23 cellular contexts compared by ENCODE assay signal in genomic region chr12:3420693-3421092, GRCh38.
DNase-seq lines count a peak whose midpoint lies in the region; ATAC-seq, FAIRE-seq and TF ChIP-seq lines count a peak whose summit lies in the region.
"Had no signal": no experiment of that assay in that cellular context is flagged by ENCODE, and none has a peak within 500 bp of the region (broad histone marks: within the 10 kb centered on the region; RNA-seq: fewer than 3 reads in every experiment).

No MANE protein-coding gene starts in this region.

- H3K36me3 Mint-ChIP-seq in H9 (ENCODE audit: insufficient read depth in 1 of 3, low read depth in 3 of 3) = 0 out of 7 replicates have a peak, but pooled peaks cover 0 to 2% (median 0%) of the 10 kb centered on the region in 3 experiments
- H3K36me3 Mint-ChIP-seq in T-helper 2 cell treated with Interferon-gamma antibody and Interleukin-4, amounts not matched to agents 5 μg/mL and 100 μg/mL, for 36 hours (ENCODE audit: low read depth) = no peaks in the 10 kb centered on the region

- H2AK5ac ChIP-seq in H9 (ENCODE audit: insufficient read length, low read length) = no peak overlapping the region

- H3K4me2 ChIP-seq in H9 (ENCODE audit: insufficient read depth, insufficient read length, low read length) = no peak overlapping the region
- H3K4me2 ChIP-seq: KMS-11, PC-9 had no signal

- no peak overlapping the region for H3K14ac ChIP-seq in H9 (ENCODE audit: insufficient read depth, low read length)

- H3K4ac ChIP-seq in H9 (ENCODE audit: low read depth, low read length) = no peak overlapping the region

- H3K27ac ChIP-seq in H9 (ENCODE audit: insufficient read length, low read depth, low read length) = no peak overlapping the region
- H3K27ac ChIP-seq in foreskin keratinocyte = no peak overlapping the region
- H3K27ac ChIP-seq: GM23248, KMS-11, PC-9 had no signal

- H3K9me3 Mint-ChIP-seq in H9 = peaks cover 0 to 3% of the 10 kb centered on the region in 2 experiments; a peak in 2 of 5 replicates
- H3K9me3 Mint-ChIP-seq in T-helper 2 cell treated with Interferon-gamma antibody and Interleukin-4, amounts not matched to agents 5 μg/mL and 100 μg/mL, for 36 hours = no peaks in the 10 kb centered on the region

- no peaks in the 10 kb centered on the region for H3K79me1 ChIP-seq in H9 (ENCODE audit: insufficient read depth, low read depth, low read length, poor library complexity, severe bottlenecking)

- no peak for FAIRE-seq in RCC 7860 (lab: Jason Lieb, UNC)
- FAIRE-seq: G401.6 had no signal

- no peak overlapping the region for H3K27ac Mint-ChIP-seq in H9
- no peak overlapping the region for H3K27ac Mint-ChIP-seq in T-helper 2 cell treated with Interferon-gamma antibody and Interleukin-4, amounts not matched to agents 5 μg/mL and 100 μg/mL, for 36 hours
- H3K27ac Mint-ChIP-seq: IgD-negative memory B cell had no signal

- H3K27me3 ChIP-seq in H9 (ENCODE audit: insufficient read depth, low read length) = no peaks in the 10 kb centered on the region
- peaks cover 36% of the 10 kb centered on the region for H3K27me3 ChIP-seq in foreskin keratinocyte

- no peak overlapping the region for H4K8ac ChIP-seq in H9 (replicated peaks; ENCODE audit: insufficient read length, low read depth, low read length)

- no peaks in the 10 kb centered on the region for H3K9me3 ChIP-seq in H9 (ENCODE audit: control insufficient read depth, low read depth, low read length)

- DNase-seq in AG20443 (ENCODE audit: low spot score) = peak; percentile 3
- DNase-seq in H9 = peak; percentile 33
- DNase-seq in cerebellar cortex (ENCODE audit: low spot score) = peak; percentile 1
- DNase-seq in inferior parietal cortex (ENCODE audit: extremely low spot score) = peak; percentile 32
- DNase-seq in foreskin keratinocyte = no peak
- no peak for DNase-seq in T-helper 2 cell treated with Interferon-gamma antibody and Interleukin-4, amounts not matched to agents 5 μg/mL and 100 μg/mL, for 36 hours (ENCODE audit: low spot score)
- DNase-seq in RCC 7860 (ENCODE audit: low spot score) = no peak
- DNase-seq: 8988T, ACHN, Calu3, DMS153, GM23248, HCEC 1CT, MM.1S, NCI-H2029, NCI-H446 treated with DMSO at 0.1 percent for 48 hours, PC-9, RPMI8226, SHP77 had no signal

- no peak overlapping the region for H3K9ac ChIP-seq in H9 (ENCODE audit: extremely low read depth, insufficient read length, low read length)
- H3K9ac ChIP-seq: GM23248, KMS-11 had no signal

- no peak overlapping the region for H3K4me3 Mint-ChIP-seq in H9
- H3K4me3 Mint-ChIP-seq in T-helper 2 cell treated with Interferon-gamma antibody and Interleukin-4, amounts not matched to agents 5 μg/mL and 100 μg/mL, for 36 hours = no peak overlapping the region

- H3K56ac ChIP-seq in H9 (ENCODE audit: insufficient read length, low read depth, low read length) = no peak overlapping the region

- H3K79me2 ChIP-seq in H9 (ENCODE audit: insufficient read depth, low read length) = no peaks in the 10 kb centered on the region

- no peak overlapping the region for H2BK120ac ChIP-seq in H9 (ENCODE audit: low read depth, low read length, poor library complexity, severe bottlenecking)

- H2BK5ac ChIP-seq in H9 (ENCODE audit: insufficient read length, low read length) = no peak overlapping the region

- peaks cover 14% of the 10 kb centered on the region; the same call in 1 of the 2 replicates for H3K4me1 ChIP-seq in H9 (ENCODE audit: insufficient read depth, low read length)
- no peaks in the 10 kb centered on the region for H3K4me1 ChIP-seq in foreskin keratinocyte

- H4K20me1 ChIP-seq in H9 (ENCODE audit: control insufficient read depth, insufficient read depth, insufficient read length) = no peaks in the 10 kb centered on the region

- no peak overlapping the region for H4K91ac ChIP-seq in H9 (ENCODE audit: insufficient read length, low read depth, low read length)

- no peak overlapping the region for H2BK20ac ChIP-seq in H9 (ENCODE audit: low read depth, low read length, poor library complexity, severe bottlenecking)

- no peak overlapping the region for H2BK12ac ChIP-seq in H9 (ENCODE audit: insufficient read length, low read depth, low read length)

- no peak for TF ChIP-seq CTCF in H9 (conservative IDR thresholded peaks at IDR 0.05)
- no peak for TF ChIP-seq CTCF in foreskin keratinocyte (conservative IDR thresholded peaks at IDR 0.05)

- no peak overlapping the region for H4K5ac ChIP-seq in H9 (ENCODE audit: insufficient read length, low read depth, low read length)

- no peaks in the 10 kb centered on the region for H3K23me2 ChIP-seq in H9 (ENCODE audit: insufficient read length, low read depth, low read length, poor library complexity, severe bottlenecking)

- no peak overlapping the region for H3K18ac ChIP-seq in H9 (ENCODE audit: insufficient read length, low read depth, low read length)

- ATAC-seq in foreskin keratinocyte (no peak), HG03097 (IDR thresholded peaks at IDR 0.05; ENCODE audit: low FRiP score, unreplicated experiment) (no peak)

- H3K27me3 Mint-ChIP-seq in H9 (ENCODE audit: low read depth) = peaks cover 68% of the 10 kb centered on the region
- H3K27me3 Mint-ChIP-seq in T-helper 2 cell treated with Interferon-gamma antibody and Interleukin-4, amounts not matched to agents 5 μg/mL and 100 μg/mL, for 36 hours (ENCODE audit: low read depth) = no peaks in the 10 kb centered on the region

- H3K23ac ChIP-seq in H9 (ENCODE audit: insufficient read length, low read depth, low read length) = no peak overlapping the region

- H3T11ph ChIP-seq in H9 (ENCODE audit: low read length) = no peak overlapping the region

- H2AFZ ChIP-seq in H9 (ENCODE audit: low read length) = no peak overlapping the region
- H2AFZ ChIP-seq: GM23248, PC-9 had no signal

- no CpG with 5 or more reads among the region's 6 CpGs for WGBS in H9 (ENCODE audit: extremely low coverage, insufficient read length, low lambda C conversion rate)

- H3K4me1 Mint-ChIP-seq in H9 = peaks cover 27 to 37% of the 10 kb centered on the region in 2 experiments
- H3K4me1 Mint-ChIP-seq in T-helper 2 cell treated with Interferon-gamma antibody and Interleukin-4, amounts not matched to agents 5 μg/mL and 100 μg/mL, for 36 hours (ENCODE audit: low read depth) = no peaks in the 10 kb centered on the region
- H3K4me1 Mint-ChIP-seq: IgD-negative memory B cell had no signal

- no peak overlapping the region for H2BK15ac ChIP-seq in H9 (ENCODE audit: low read depth, low read length)

Comparison
In these comparisons a context has a peak if more than half of its experiments do, and no peak if none do; other contexts are left out.
1. DNase-seq: peak in AG20443 (single experiment), H9 (single experiment), cerebellar cortex (single experiment) and inferior parietal cortex (single experiment); none in foreskin keratinocyte (0 of 2), T-helper 2 cell treated with Interferon-gamma antibody and Interleukin-4, amounts not matched to agents 5 μg/mL and 100 μg/mL, for 36 hours (single experiment) and RCC 7860 (single experiment).